27 cellular contexts compared by ENCODE assay signal in the genomic region with DNA sequence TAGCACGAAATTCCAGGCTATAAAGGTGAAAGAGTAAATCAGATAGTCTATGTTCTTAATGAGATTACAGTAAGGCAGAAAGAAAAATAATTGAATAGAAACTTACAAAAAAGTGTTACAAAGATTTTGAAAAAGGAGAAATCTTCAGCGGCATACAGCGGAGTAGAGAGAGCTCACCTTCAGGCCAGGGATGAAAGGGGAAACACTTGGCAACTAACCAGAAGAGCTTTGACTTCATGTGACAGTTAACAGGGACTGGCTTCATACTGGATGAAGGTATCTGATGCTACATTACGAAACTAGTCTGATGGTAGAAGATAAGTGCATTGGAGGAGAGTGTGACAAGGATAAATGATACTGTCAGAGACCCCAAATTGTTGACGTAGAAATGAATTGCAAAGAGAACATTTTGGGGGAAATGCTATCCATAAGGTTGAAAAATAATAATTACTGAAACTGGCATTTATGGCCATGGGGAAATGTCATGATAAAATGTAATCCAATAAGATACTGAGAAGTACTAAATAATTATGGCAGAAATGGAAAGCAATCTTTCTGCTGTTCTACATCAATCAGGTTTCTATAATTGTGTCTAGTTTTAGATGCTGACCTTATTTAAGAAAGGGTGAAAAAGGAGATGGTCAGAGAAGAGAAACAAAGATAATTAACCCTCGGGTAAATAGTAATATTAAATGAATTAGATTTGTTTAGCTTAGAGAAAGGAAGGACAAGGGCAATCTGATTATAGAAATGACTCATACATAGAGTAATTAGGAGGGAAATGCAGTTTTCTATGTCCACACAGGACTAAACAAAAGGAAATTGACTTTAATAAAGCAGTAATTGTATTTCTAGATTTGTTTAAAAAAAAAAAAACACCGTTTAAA.
"Had no signal": no experiment of that assay in that cellular context is flagged by ENCODE, and none has a peak within 500 bp of the region (broad histone marks: within the 10 kb centered on the region; RNA-seq: fewer than 3 reads in every experiment).

No MANE protein-coding gene starts in this region.

- H3K4me3 ChIP-seq: dorsolateral prefrontal cortex, hepatocyte, neural progenitor cell, sigmoid colon, smooth muscle cell, transverse colon had no signal

- H3K27me3 ChIP-seq: hepatocyte, neural progenitor cell, sigmoid colon, transverse colon had no signal

- H3K4me2 ChIP-seq: hepatocyte, neural progenitor cell, smooth muscle cell had no signal

- H3K79me2 ChIP-seq: hepatocyte had no signal

- H3K27ac ChIP-seq: dorsolateral prefrontal cortex, hepatocyte, neural progenitor cell, sigmoid colon, transverse colon, WERI-Rb-1 had no signal

- H3K9me3 ChIP-seq: sigmoid colon, transverse colon had no signal

- H3K36me3 ChIP-seq: neural progenitor cell, sigmoid colon, transverse colon, WERI-Rb-1 had no signal

- ATAC-seq: activated T-helper 17 cell treated with anti-CD3 and anti-CD28 coated beads, Interleukin-2, amount 50 U/mL, for 72 hours; effector memory CD8-positive, alpha-beta T cell; esophagus mucosa; left ventricle myocardium superior; naive thymus-derived CD8-positive, alpha-beta T cell; stimulated activated naive B cell treated with anti-CD40 and anti-IgM and Interleukin-4, amounts not matched to agents 10 μg/mL and 1 μg/mL and 100 μg/mL, for 72 hours had no signal

- H2AFZ ChIP-seq: hepatocyte, neural progenitor cell had no signal

- FAIRE-seq: astrocyte, endothelial cell of umbilical vein, urothelium cell line had no signal

- DNase-seq: activated CD4-positive, alpha-beta T cell treated with anti-CD3 and anti-CD28 coated beads, Interleukin-2, amount 50 U/mL, for 1 hour; activated CD4-positive, CD25-positive, alpha-beta regulatory T cell treated with anti-CD3 and anti-CD28 coated beads, Interleukin-2, amount 50 U/mL, for 72 hours; activated naive CD4-positive, alpha-beta T cell; activated T-cell treated with anti-CD3 and anti-CD28 coated beads, Interleukin-2, amount 50 U/mL, for 1 hour; central memory CD4-positive, alpha-beta T cell; dorsolateral prefrontal cortex; effector memory CD8-positive, alpha-beta T cell; glutamatergic neuron; immature natural killer cell; kidney glomerular epithelial cell; left ventricle myocardium superior; mammary epithelial cell; naive thymus-derived CD8-positive, alpha-beta T cell; sigmoid colon; stimulated activated CD4-positive, alpha-beta T cell treated with anti-CD3 and anti-CD28 coated beads, Interleukin-2, amount 100 ng/mL, for 48 hours; stimulated activated CD8-positive, alpha-beta memory T cell treated with anti-CD3 and anti-CD28 coated beads, Interleukin-4, amount 100 ng/mL, for 48 hours; stimulated activated naive B cell treated with anti-CD40 and anti-IgM and Interleukin-4, amounts not matched to agents 10 μg/mL and 1 μg/mL and 100 μg/mL, for 72 hours; transverse colon; WERI-Rb-1 had no signal

- H3K9ac ChIP-seq: neural progenitor cell had no signal
